Comparison of ENCODE assay signal across 17 cellular contexts in the genomic region with DNA sequence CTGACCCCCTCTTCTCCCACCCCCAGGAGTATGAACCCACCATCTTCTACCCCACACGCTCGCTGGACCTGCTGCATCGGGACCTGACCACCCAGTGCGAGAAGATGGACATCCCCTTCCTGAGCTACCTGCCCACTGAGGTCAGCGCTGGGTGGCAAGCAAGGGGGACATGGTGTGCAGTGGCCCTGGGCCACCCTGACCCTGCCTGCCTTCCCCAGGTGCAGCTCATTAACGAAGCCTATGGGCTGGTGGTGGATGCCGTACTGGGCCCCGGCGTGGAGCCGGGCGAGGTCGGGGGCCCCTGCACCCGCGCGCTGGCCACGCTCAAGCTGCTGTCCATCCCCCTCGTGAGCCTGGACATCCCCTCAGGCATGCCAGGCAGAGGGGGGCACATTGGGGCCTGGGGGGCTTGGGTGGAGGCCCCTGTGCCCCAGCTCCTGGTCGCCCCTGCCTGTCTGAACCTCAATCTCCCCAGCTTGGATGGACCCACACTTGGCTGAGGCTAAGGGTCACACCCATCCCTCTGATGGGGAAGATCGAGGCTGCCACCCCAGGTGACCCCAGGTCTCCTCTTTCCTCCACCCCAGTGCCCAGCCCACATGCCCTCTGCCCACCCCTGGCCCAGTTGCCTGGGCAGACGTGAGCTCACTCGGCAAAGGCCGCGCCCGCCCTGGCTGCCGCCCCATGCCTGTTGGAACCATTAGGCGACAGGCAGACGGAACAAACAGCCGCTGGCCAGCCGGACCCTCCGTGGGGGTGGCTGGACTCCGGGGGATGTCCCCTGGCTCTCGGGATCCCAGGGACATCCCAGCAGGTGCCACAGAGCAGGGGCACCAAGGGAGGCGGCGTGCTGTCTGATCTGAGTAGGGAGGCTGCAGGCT. TPM values are rescaled to one million over a fixed set of nuclear protein-coding genes. Genes with fewer than 3 reads are reported as not detected.
DNase-seq lines count a peak whose midpoint lies in the region; ATAC-seq and TF ChIP-seq lines count a peak whose summit lies in the region.
"Had no signal": no experiment of that assay in that cellular context is flagged by ENCODE, and none has a peak within 500 bp of the region (broad histone marks: within the 10 kb centered on the region; RNA-seq: fewer than 3 reads in every experiment).

No MANE protein-coding gene starts in this region.

- intact Hi-C loops in CD4-positive, alpha-beta T cell (cut with DNase I, micrococcal nuclease): loop anchor here in 1 of 2 experiments (5.0 kb wide), 2 partner anchors 57 to 202 kb away; no protein-coding TSS in a partner anchor
- intact Hi-C loops in sigmoid colon (cut with DNase I): no loop called here

- no peaks in the 10 kb centered on the region for H3K27me3 ChIP-seq in CD4-positive, alpha-beta T cell (ENCODE audit: control insufficient read depth, insufficient read depth, low read length)
- peaks cover 18 to 35% (median 34%) of the 10 kb centered on the region in 3 donors for H3K27me3 ChIP-seq in sigmoid colon

- peak overlapping the region; percentile 9 for H3K27ac Mint-ChIP-seq in T-helper 1 cell treated with Interleukin-12 subunit alpha and Interleukin-12 subunit beta and Interleukin-4 antibody, amounts not matched to agents 30 μg/mL and 1 μg/mL, for 36 hours
- peak overlapping the region; percentile 42 for H3K27ac Mint-ChIP-seq in CD4-positive, alpha-beta T cell
- H3K27ac Mint-ChIP-seq in chondrocyte (ENCODE audit: unreplicated experiment): peak overlapping the region; percentile 41
- no peak overlapping the region for H3K27ac Mint-ChIP-seq in neural crest cell (ENCODE audit: unreplicated experiment)
- H3K27ac Mint-ChIP-seq: GM23338, HFFc6 had no signal

- no peak for TF ChIP-seq POLR2A in sigmoid colon (IDR thresholded peaks at IDR 0.05)

- POLR2A ChIA-PET in CD4-positive, alpha-beta T cell (lab: Charles Lee): interaction anchor here (0.6 kb wide), 1 partner anchor 334 kb away, joined by 3 read pairs; no protein-coding TSS in a partner anchor

- H3K9me3 Mint-ChIP-seq in T-helper 1 cell treated with Interleukin-12 subunit alpha and Interleukin-12 subunit beta and Interleukin-4 antibody, amounts not matched to agents 30 μg/mL and 1 μg/mL, for 36 hours: no peaks in the 10 kb centered on the region
- H3K9me3 Mint-ChIP-seq in CD4-positive, alpha-beta T cell: no peaks in the 10 kb centered on the region
- H3K9me3 Mint-ChIP-seq in chondrocyte (ENCODE audit: low read depth) (no peaks in the 10 kb centered on the region), neural crest cell (no peaks in the 10 kb centered on the region)
- H3K9me3 Mint-ChIP-seq: GM23338, H9, HFFc6 had no signal

- no peaks in the 10 kb centered on the region for H3K36me3 ChIP-seq in sigmoid colon

- H3K36me3 Mint-ChIP-seq in T-helper 1 cell treated with Interleukin-12 subunit alpha and Interleukin-12 subunit beta and Interleukin-4 antibody, amounts not matched to agents 30 μg/mL and 1 μg/mL, for 36 hours (ENCODE audit: low read depth): peaks cover 10% of the 10 kb centered on the region
- peaks cover 12% of the 10 kb centered on the region for H3K36me3 Mint-ChIP-seq in CD4-positive, alpha-beta T cell (ENCODE audit: low read depth)
- H3K36me3 Mint-ChIP-seq in chondrocyte (ENCODE audit: low read depth) (no peaks in the 10 kb centered on the region), neural crest cell (ENCODE audit: low read depth) (peaks cover 8% of the 10 kb centered on the region)

- H3K4me1 Mint-ChIP-seq in T-helper 1 cell treated with Interleukin-12 subunit alpha and Interleukin-12 subunit beta and Interleukin-4 antibody, amounts not matched to agents 30 μg/mL and 1 μg/mL, for 36 hours (ENCODE audit: low read depth): peaks cover 21% of the 10 kb centered on the region
- H3K4me1 Mint-ChIP-seq in CD4-positive, alpha-beta T cell (ENCODE audit: low read depth): peaks cover 38% of the 10 kb centered on the region
- H3K4me1 Mint-ChIP-seq in chondrocyte (ENCODE audit: low read depth): peaks cover 30% of the 10 kb centered on the region
- H3K4me1 Mint-ChIP-seq in neural crest cell: peaks cover 31% of the 10 kb centered on the region

- WGBS in sigmoid colon, 2 donors: 76 to 92% methylated on average over 34 of the region's 34 CpGs

- no peak overlapping the region for H3K27ac ChIP-seq in CD4-positive, alpha-beta T cell (ENCODE audit: low read depth, low read length)
- no peak overlapping the region for H3K27ac ChIP-seq in sigmoid colon
- H3K27ac ChIP-seq: 22Rv1; BLaER1 treated with 17β-estradiol and CSF1 and Interleukin-3, amounts not matched to agents 10 nM and 100 nM had no signal

- no peak for ATAC-seq in CD4-positive, alpha-beta T cell (ENCODE audit: poor library complexity)
- ATAC-seq: GM23338 had no signal

- no peak overlapping the region for H3K4me3 Mint-ChIP-seq in T-helper 1 cell treated with Interleukin-12 subunit alpha and Interleukin-12 subunit beta and Interleukin-4 antibody, amounts not matched to agents 30 μg/mL and 1 μg/mL, for 36 hours
- no peak overlapping the region for H3K4me3 Mint-ChIP-seq in CD4-positive, alpha-beta T cell
- H3K4me3 Mint-ChIP-seq in chondrocyte (ENCODE audit: unreplicated experiment): no peak overlapping the region
- H3K4me3 Mint-ChIP-seq in neural crest cell: peak overlapping the region; percentile 82
- H3K4me3 Mint-ChIP-seq: GM23338, HFFc6 had no signal

- no peak for DNase-seq in T-helper 1 cell
- no peak for DNase-seq in CD4-positive, alpha-beta T cell
- no peak for DNase-seq in chondrocyte (ENCODE audit: low spot score)
- no peak for DNase-seq in neural crest cell (ENCODE audit: low read depth, low spot score)
- DNase-seq in AG08396 (ENCODE audit: low spot score): no peak
- DNase-seq in DMS114 treated with DMSO at 0.1 percent for 48 hours (lab: John Stamatoyannopoulos, UW; ENCODE audit: unreplicated experiment): no peak
- DNase-seq in sigmoid colon: no peak
- DNase-seq: Calu3; CD4-positive, CD25-positive, alpha-beta regulatory T cell; DMS 273 treated with DMSO at 0.1 percent for 48 hours; DMS79; H9; HFFc6 had no signal

- TF ChIP-seq CTCF in CD4-positive, alpha-beta T cell (IDR thresholded peaks at IDR 0.05): no peak
- TF ChIP-seq CTCF in chondrocyte (IDR thresholded peaks at IDR 0.05) (no peak), neural crest cell (conservative IDR thresholded peaks at IDR 0.05) (no peak), sigmoid colon (IDR thresholded peaks at IDR 0.05) (no peak)

- H3K4me3 ChIP-seq in sigmoid colon: no peak overlapping the region
- H3K4me3 ChIP-seq: BLaER1 treated with 17β-estradiol and CSF1 and Interleukin-3, amounts not matched to agents 10 nM and 100 nM; GM23338 had no signal

- no peak for TF ChIP-seq EP300 in sigmoid colon (IDR thresholded peaks at IDR 0.05)

- CTCF ChIA-PET in CD4-positive, alpha-beta T cell (lab: Charles Lee): interaction anchor here (1.4 kb wide), 1 partner anchor 108 kb away, joined by 4 read pairs; the partner anchor contains the start of gene GMIP

- H3K9me3 ChIP-seq in CD4-positive, alpha-beta T cell (ENCODE audit: control insufficient read depth, low read length): no peaks in the 10 kb centered on the region
- no peaks in the 10 kb centered on the region for H3K9me3 ChIP-seq in sigmoid colon

- H3K27me3 Mint-ChIP-seq in T-helper 1 cell treated with Interleukin-12 subunit alpha and Interleukin-12 subunit beta and Interleukin-4 antibody, amounts not matched to agents 30 μg/mL and 1 μg/mL, for 36 hours (ENCODE audit: low read depth): peaks cover 21% of the 10 kb centered on the region
- no peaks in the 10 kb centered on the region for H3K27me3 Mint-ChIP-seq in CD4-positive, alpha-beta T cell
- H3K27me3 Mint-ChIP-seq in chondrocyte (ENCODE audit: low read depth) (peaks cover 3% of the 10 kb centered on the region), neural crest cell (ENCODE audit: low read depth) (peaks cover 26% of the 10 kb centered on the region)

- peaks cover 0 to 36% (median 34%) of the 10 kb centered on the region in 4 donors for H3K4me1 ChIP-seq in sigmoid colon

RNA-seq across cellular contexts. Expression of gene CILP2, which starts 2.5 kb away (rescaled TPM):
- total RNA-seq in CD4-positive, alpha-beta T cell: 1 to 10 TPM; 1.1 to 1.7 TPM
- total RNA-seq in chondrocyte (5.8 to 12.7 TPM (median 11.7 TPM) in 3 replicates), neural crest cell (2.7 and 2.9 TPM in 2 replicates), sigmoid colon (under 1 TPM in 1 of 4 donors, not detected in 3; 0.16 TPM)
- polyA plus RNA-seq in sigmoid colon: under 1 TPM in 1 of 3 donors, not detected in 2; 0.29 TPM

RNA-seq across cellular contexts. Expression of gene YJEFN3, which starts 6.8 kb away (rescaled TPM):
- total RNA-seq in CD4-positive, alpha-beta T cell: 1 to 10 TPM; 3.7 to 4.4 TPM
- total RNA-seq in chondrocyte (3.6 to 5.3 TPM (median 4.0 TPM) in 3 replicates), neural crest cell (15.0 and 18.1 TPM in 2 replicates), sigmoid colon (1 to 10 TPM in 3 of 4 donors, under 1 TPM in 1; 0.71 to 3.1 (median 1.9) TPM)
- polyA plus RNA-seq in sigmoid colon: 10 to 100 TPM in 1 of 3 donors, not detected in 2; 14.4 TPM
- polyA plus RNA-seq: CD4-positive, CD25-positive, alpha-beta regulatory T cell had no signal

RNA-seq across cellular contexts. Expression of gene NDUFA13, which starts 19.5 kb away (rescaled TPM):
- total RNA-seq in CD4-positive, alpha-beta T cell: 100 to 1,000 TPM; 145 to 156 TPM
- 313 to 316 TPM (median 313 TPM) in 3 replicates for total RNA-seq in chondrocyte
- total RNA-seq in neural crest cell: 371 and 389 TPM in 2 replicates
- 100 to 1,000 TPM in 1 of 4 donors, 10 to 100 TPM in 3; 31.3 to 110 (median 55.4) TPM for total RNA-seq in sigmoid colon
- 100 to 1,000 TPM; 239 to 339 (median 283) TPM for polyA plus RNA-seq in sigmoid colon

RNA-seq across cellular contexts. Expression of gene TSSK6, which starts 20.2 kb away (rescaled TPM):
- 1 to 10 TPM; 3.4 to 5.5 TPM for total RNA-seq in CD4-positive, alpha-beta T cell
- total RNA-seq in chondrocyte (1.3 to 1.8 TPM (median 1.4 TPM) in 3 replicates), neural crest cell (2.7 and 2.9 TPM in 2 replicates), sigmoid colon (1 to 10 TPM; 1.2 to 3.3 (median 1.5) TPM)
- polyA plus RNA-seq in sigmoid colon: 1 to 10 TPM; 1.2 to 3.0 (median 2.4) TPM
